Comparison of ENCODE assay signal across 7 cellular contexts in genomic region chr2:70964596-70965386, GRCh38. TPM values are rescaled to one million over a fixed set of nuclear protein-coding genes. Genes with fewer than 3 reads are reported as not detected.
DNase-seq lines count a peak whose midpoint lies in the region; ATAC-seq and TF ChIP-seq lines count a peak whose summit lies in the region.

No MANE protein-coding gene starts in this region.

- no peak for TF ChIP-seq POLR2A in prostate gland (IDR thresholded peaks at IDR 0.05)

- H3K36me3 ChIP-seq in heart right ventricle (no peaks in the 10 kb centered on the region), prostate gland (no peaks in the 10 kb centered on the region)

- POLR2A ChIA-PET in activated naive CD8-positive, alpha-beta T cell treated with anti-CD3 and anti-CD28 coated beads, Interleukin-2, amount 10 ng/mL, durations not matched to agents 7 days and 5 days (lab: Charles Lee): interaction anchor here (0.7 to 1.3 kb wide), 2 partner anchors 13 to 20 kb away, joined by 3 to 6 read pairs; no protein-coding TSS in a partner anchor

- H3K27me3 ChIP-seq in heart right ventricle (peaks cover 4 to 48% (median 28%) of the 10 kb centered on the region in 7 donors), prostate gland (replicated peaks; ENCODE audit: insufficient read depth) (peaks cover 3% of the 10 kb centered on the region)

- no peaks in the 10 kb centered on the region for H3K9me3 Mint-ChIP-seq in activated naive CD8-positive, alpha-beta T cell treated with anti-CD3 and anti-CD28 coated beads, Interleukin-2, amount 10 ng/mL, durations not matched to agents 7 days and 5 days

- WGBS in heart right ventricle, 2 donors: 5 to 22% methylated on average over 59 of the region's 59 CpGs
- WGBS in prostate gland: 7% methylated on average over 53 of the region's 59 CpGs

- peak overlapping the region; percentile 60 for H3K27ac Mint-ChIP-seq in activated naive CD8-positive, alpha-beta T cell treated with anti-CD3 and anti-CD28 coated beads, Interleukin-2, amount 10 ng/mL, durations not matched to agents 7 days and 5 days

- peak overlapping the region in 9 of 10 donors; percentile 26 to 66 (median 51) for H3K4me3 ChIP-seq in heart right ventricle
- peak overlapping the region; percentile 22 to 35 for H3K4me3 ChIP-seq in prostate gland

- peaks cover 48% of the 10 kb centered on the region for H3K27me3 Mint-ChIP-seq in activated naive CD8-positive, alpha-beta T cell treated with anti-CD3 and anti-CD28 coated beads, Interleukin-2, amount 10 ng/mL, durations not matched to agents 7 days and 5 days

- peak overlapping the region; percentile 86 for H3K4me3 Mint-ChIP-seq in activated naive CD8-positive, alpha-beta T cell treated with anti-CD3 and anti-CD28 coated beads, Interleukin-2, amount 10 ng/mL, durations not matched to agents 7 days and 5 days

- intact Hi-C loops in heart right ventricle (cut with DNase I) (no loop called here), prostate gland (cut with DNase I) (no loop called here)

- H3K9me3 ChIP-seq in heart right ventricle (no peaks in the 10 kb centered on the region), prostate gland (no peaks in the 10 kb centered on the region)

- ATAC-seq in GM18517 (IDR thresholded peaks at IDR 0.05; ENCODE audit: unreplicated experiment) (peak; percentile 70), HG03095 (IDR thresholded peaks at IDR 0.05; ENCODE audit: unreplicated experiment) (peak; percentile 81), SK-N-SH treated with all-trans-retinoic acid at 6 μM for 48 hours (peak; percentile 88), heart right ventricle (peak; percentile 60 to 93 (median 82))
- peak; percentile 96 for ATAC-seq in activated naive CD8-positive, alpha-beta T cell treated with anti-CD3 and anti-CD28 coated beads, Interleukin-2, amount 10 ng/mL, durations not matched to agents 7 days and 5 days (ENCODE audit: low read depth)

- peaks cover 5% of the 10 kb centered on the region for H3K4me1 Mint-ChIP-seq in activated naive CD8-positive, alpha-beta T cell treated with anti-CD3 and anti-CD28 coated beads, Interleukin-2, amount 10 ng/mL, durations not matched to agents 7 days and 5 days

- TF ChIP-seq CTCF in heart right ventricle (IDR thresholded peaks at IDR 0.05) (peak; percentile 37 to 86 (median 76)), prostate gland (IDR thresholded peaks at IDR 0.05) (peak; percentile 51 to 81 (median 73))

- H3K36me3 Mint-ChIP-seq in activated naive CD8-positive, alpha-beta T cell treated with anti-CD3 and anti-CD28 coated beads, Interleukin-2, amount 10 ng/mL, durations not matched to agents 7 days and 5 days: no peaks in the 10 kb centered on the region

- H3K4me1 ChIP-seq in heart right ventricle (peaks cover 2 to 10% (median 8%) of the 10 kb centered on the region in 9 donors), prostate gland (replicated peaks) (no peaks in the 10 kb centered on the region)

- H3K27ac ChIP-seq in heart right ventricle (no peak overlapping the region), prostate gland (no peak overlapping the region)

- peak; percentile 90 for DNase-seq in activated naive CD8-positive, alpha-beta T cell treated with anti-CD3 and anti-CD28 coated beads, Interleukin-2, amount 10 ng/mL, durations not matched to agents 7 days and 5 days
- DNase-seq in heart right ventricle: peak; percentile 55 to 74
- DNase-seq in prostate gland (ENCODE audit: low spot score): peak; percentile 64
- DNase-seq in ureter (ENCODE audit: low spot score): peak; percentile 70

TF ChIP-seq in SK-N-SH treated with all-trans-retinoic acid at 6 μM for 48 hours, 23 proteins besides CTCF, POLR2A, EP300 and RAD21 (continues in another document):
- no peak for TF ChIP-seq POU6F1 (CRISPR knock-in tag; IDR thresholded peaks at IDR 0.05; ENCODE audit: borderline replicate concordance, low read depth)
- no peak for TF ChIP-seq CSRNP3 (CRISPR knock-in tag; IDR thresholded peaks at IDR 0.05)
- TF ChIP-seq TOX (CRISPR knock-in tag; IDR thresholded peaks at IDR 0.05; ENCODE audit: borderline replicate concordance): no peak
- TF ChIP-seq RARB (CRISPR knock-in tag; IDR thresholded peaks at IDR 0.05): no peak
- TF ChIP-seq ESRRG (CRISPR knock-in tag; IDR thresholded peaks at IDR 0.05): no peak
- TF ChIP-seq CREB5 (CRISPR knock-in tag; IDR thresholded peaks at IDR 0.05; ENCODE audit: low read depth): no peak
- TF ChIP-seq TSHZ2 (CRISPR knock-in tag; IDR thresholded peaks at IDR 0.05): no peak
- TF ChIP-seq ARNTL (CRISPR knock-in tag; IDR thresholded peaks at IDR 0.05; ENCODE audit: borderline replicate concordance, low read depth): no peak
- no peak for TF ChIP-seq ZC3H10 (CRISPR knock-in tag; IDR thresholded peaks at IDR 0.05)

RNA-seq across cellular contexts. Expression of gene ANKRD53, which starts 13.6 kb away (rescaled TPM):
- total RNA-seq in activated naive CD8-positive, alpha-beta T cell treated with anti-CD3 and anti-CD28 coated beads, Interleukin-2, amount 10 ng/mL, durations not matched to agents 7 days and 5 days: under 1 TPM; 0.28 to 0.33 TPM
- total RNA-seq in heart right ventricle: 1 to 10 TPM in 1 of 10 donors, under 1 TPM in 8, not detected in 1; 0.14 to 1.3 (median 0.74) TPM
- polyA plus RNA-seq in heart right ventricle: 1 to 10 TPM in 1 of 2 donors, under 1 TPM in 1; 0.97 to 1.1 TPM
- under 1 TPM; 0.36 to 0.74 TPM for total RNA-seq in prostate gland
- total RNA-seq in ureter: 1.8 TPM

RNA-seq across cellular contexts. Expression of gene ATP6V1B1, which starts 29.1 kb away (rescaled TPM):
- total RNA-seq in activated naive CD8-positive, alpha-beta T cell treated with anti-CD3 and anti-CD28 coated beads, Interleukin-2, amount 10 ng/mL, durations not matched to agents 7 days and 5 days: not detected
- total RNA-seq in heart right ventricle (1 to 10 TPM in 3 of 10 donors, under 1 TPM in 3, not detected in 4; 0.30 to 2.0 (median 0.88) TPM), prostate gland (1 to 10 TPM in 1 of 2 donors, not detected in 1; 1.2 TPM), ureter (2.4 TPM)
- 1 to 10 TPM in 1 of 2 donors, under 1 TPM in 1; 0.28 to 6.4 TPM for polyA plus RNA-seq in heart right ventricle

RNA-seq across cellular contexts. Expression of gene TEX261, which starts 29.9 kb away (rescaled TPM):
- total RNA-seq in activated naive CD8-positive, alpha-beta T cell treated with anti-CD3 and anti-CD28 coated beads, Interleukin-2, amount 10 ng/mL, durations not matched to agents 7 days and 5 days: 10 to 100 TPM; 51.7 to 55.5 TPM
- total RNA-seq in heart right ventricle (10 to 100 TPM; 35.9 to 67.0 (median 45.1) TPM), prostate gland (10 to 100 TPM; 41.4 to 45.2 TPM), ureter (74.5 TPM)
- 10 to 100 TPM; 17.5 to 34.4 TPM for polyA plus RNA-seq in heart right ventricle
